1 cellular context compared by ENCODE assay signal in the genomic region with DNA sequence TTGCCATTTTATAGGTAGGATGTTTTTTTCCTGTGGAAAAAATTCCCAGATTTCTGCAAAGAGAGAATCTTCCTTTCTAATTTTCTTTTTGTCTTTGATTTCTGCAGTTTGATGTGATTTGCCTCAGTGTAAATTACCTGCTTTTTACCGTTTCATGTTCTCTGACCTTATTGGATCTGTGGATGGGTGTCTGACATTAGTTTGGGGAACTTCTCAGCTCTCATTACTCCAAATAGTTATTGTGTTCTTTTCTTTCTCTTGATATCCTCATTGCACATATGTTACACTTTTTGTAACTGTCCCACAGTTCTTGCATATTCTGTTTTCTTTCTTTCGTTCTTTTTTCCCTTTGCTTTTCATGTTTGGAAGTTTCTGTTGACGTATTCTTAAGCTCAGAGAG.
TF ChIP-seq lines count a peak whose summit lies in the region.

No MANE protein-coding gene starts in this region.

TF ChIP-seq in WTC11, 78 proteins besides CTCF, POLR2A, EP300 and RAD21 (continued from another document):
- TF ChIP-seq, protein P1, sequence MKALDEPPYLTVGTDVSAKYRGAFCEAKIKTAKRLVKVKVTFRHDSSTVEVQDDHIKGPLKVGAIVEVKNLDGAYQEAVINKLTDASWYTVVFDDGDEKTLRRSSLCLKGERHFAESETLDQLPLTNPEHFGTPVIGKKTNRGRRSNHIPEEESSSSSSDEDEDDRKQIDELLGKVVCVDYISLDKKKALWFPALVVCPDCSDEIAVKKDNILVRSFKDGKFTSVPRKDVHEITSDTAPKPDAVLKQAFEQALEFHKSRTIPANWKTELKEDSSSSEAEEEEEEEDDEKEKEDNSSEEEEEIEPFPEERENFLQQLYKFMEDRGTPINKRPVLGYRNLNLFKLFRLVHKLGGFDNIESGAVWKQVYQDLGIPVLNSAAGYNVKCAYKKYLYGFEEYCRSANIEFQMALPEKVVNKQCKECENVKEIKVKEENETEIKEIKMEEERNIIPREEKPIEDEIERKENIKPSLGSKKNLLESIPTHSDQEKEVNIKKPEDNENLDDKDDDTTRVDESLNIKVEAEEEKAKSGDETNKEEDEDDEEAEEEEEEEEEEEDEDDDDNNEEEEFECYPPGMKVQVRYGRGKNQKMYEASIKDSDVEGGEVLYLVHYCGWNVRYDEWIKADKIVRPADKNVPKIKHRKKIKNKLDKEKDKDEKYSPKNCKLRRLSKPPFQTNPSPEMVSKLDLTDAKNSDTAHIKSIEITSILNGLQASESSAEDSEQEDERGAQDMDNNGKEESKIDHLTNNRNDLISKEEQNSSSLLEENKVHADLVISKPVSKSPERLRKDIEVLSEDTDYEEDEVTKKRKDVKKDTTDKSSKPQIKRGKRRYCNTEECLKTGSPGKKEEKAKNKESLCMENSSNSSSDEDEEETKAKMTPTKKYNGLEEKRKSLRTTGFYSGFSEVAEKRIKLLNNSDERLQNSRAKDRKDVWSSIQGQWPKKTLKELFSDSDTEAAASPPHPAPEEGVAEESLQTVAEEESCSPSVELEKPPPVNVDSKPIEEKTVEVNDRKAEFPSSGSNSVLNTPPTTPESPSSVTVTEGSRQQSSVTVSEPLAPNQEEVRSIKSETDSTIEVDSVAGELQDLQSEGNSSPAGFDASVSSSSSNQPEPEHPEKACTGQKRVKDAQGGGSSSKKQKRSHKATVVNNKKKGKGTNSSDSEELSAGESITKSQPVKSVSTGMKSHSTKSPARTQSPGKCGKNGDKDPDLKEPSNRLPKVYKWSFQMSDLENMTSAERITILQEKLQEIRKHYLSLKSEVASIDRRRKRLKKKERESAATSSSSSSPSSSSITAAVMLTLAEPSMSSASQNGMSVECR (CRISPR knock-in tag; IDR thresholded peaks at IDR 0.05; ENCODE audit: borderline replicate concordance), result no peak
- no peak for TF ChIP-seq RORB (CRISPR knock-in tag; IDR thresholded peaks at IDR 0.05)
- TF ChIP-seq, protein P2, sequence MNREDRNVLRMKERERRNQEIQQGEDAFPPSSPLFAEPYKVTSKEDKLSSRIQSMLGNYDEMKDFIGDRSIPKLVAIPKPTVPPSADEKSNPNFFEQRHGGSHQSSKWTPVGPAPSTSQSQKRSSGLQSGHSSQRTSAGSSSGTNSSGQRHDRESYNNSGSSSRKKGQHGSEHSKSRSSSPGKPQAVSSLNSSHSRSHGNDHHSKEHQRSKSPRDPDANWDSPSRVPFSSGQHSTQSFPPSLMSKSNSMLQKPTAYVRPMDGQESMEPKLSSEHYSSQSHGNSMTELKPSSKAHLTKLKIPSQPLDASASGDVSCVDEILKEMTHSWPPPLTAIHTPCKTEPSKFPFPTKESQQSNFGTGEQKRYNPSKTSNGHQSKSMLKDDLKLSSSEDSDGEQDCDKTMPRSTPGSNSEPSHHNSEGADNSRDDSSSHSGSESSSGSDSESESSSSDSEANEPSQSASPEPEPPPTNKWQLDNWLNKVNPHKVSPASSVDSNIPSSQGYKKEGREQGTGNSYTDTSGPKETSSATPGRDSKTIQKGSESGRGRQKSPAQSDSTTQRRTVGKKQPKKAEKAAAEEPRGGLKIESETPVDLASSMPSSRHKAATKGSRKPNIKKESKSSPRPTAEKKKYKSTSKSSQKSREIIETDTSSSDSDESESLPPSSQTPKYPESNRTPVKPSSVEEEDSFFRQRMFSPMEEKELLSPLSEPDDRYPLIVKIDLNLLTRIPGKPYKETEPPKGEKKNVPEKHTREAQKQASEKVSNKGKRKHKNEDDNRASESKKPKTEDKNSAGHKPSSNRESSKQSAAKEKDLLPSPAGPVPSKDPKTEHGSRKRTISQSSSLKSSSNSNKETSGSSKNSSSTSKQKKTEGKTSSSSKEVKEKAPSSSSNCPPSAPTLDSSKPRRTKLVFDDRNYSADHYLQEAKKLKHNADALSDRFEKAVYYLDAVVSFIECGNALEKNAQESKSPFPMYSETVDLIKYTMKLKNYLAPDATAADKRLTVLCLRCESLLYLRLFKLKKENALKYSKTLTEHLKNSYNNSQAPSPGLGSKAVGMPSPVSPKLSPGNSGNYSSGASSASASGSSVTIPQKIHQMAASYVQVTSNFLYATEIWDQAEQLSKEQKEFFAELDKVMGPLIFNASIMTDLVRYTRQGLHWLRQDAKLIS (CRISPR knock-in tag; IDR thresholded peaks at IDR 0.05; ENCODE audit: borderline replicate concordance), result no peak
- TF ChIP-seq, protein P3, sequence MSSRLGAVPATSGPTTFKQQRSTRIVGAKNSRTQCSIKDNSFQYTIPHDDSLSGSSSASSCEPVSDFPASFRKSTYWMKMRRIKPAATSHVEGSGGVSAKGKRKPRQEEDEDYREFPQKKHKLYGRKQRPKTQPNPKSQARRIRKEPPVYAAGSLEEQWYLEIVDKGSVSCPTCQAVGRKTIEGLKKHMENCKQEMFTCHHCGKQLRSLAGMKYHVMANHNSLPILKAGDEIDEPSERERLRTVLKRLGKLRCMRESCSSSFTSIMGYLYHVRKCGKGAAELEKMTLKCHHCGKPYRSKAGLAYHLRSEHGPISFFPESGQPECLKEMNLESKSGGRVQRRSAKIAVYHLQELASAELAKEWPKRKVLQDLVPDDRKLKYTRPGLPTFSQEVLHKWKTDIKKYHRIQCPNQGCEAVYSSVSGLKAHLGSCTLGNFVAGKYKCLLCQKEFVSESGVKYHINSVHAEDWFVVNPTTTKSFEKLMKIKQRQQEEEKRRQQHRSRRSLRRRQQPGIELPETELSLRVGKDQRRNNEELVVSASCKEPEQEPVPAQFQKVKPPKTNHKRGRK (CRISPR knock-in tag; IDR thresholded peaks at IDR 0.05; ENCODE audit: borderline replicate concordance), result no peak
